ENCODE assay signal across 16 cellular contexts in genomic region chrX:38189431-38190128, GRCh38. TPM values are rescaled to one million over a fixed set of nuclear protein-coding genes. Genes with fewer than 3 reads are reported as not detected.
A peak's percentile ranks its signal among the peaks of the same experiment; 100 is the strongest.
DNase-seq lines count a peak whose midpoint lies in the region; ATAC-seq and TF ChIP-seq lines count a peak whose summit lies in the region.
"Had no signal": no experiment of that assay in that cellular context is flagged by ENCODE, and none has a peak within 500 bp of the region (broad histone marks: within the 10 kb centered on the region; RNA-seq: fewer than 3 reads in every experiment).

No MANE protein-coding gene starts in this region.

- no peak for TF ChIP-seq CTCF in chondrocyte (IDR thresholded peaks at IDR 0.05)

- peak; percentile 51 for ATAC-seq in GM18868 (IDR thresholded peaks at IDR 0.05; ENCODE audit: unreplicated experiment)
- no peak for ATAC-seq in HG03378 (IDR thresholded peaks at IDR 0.05; ENCODE audit: unreplicated experiment)
- ATAC-seq in sciatic nerve = no peak
- no peak for ATAC-seq in HG02938 (IDR thresholded peaks at IDR 0.05; ENCODE audit: unreplicated experiment)
- ATAC-seq: A549; CD8-positive, alpha-beta T cell; K562 had no signal

- peaks cover 2% of the 10 kb centered on the region for H3K36me3 Mint-ChIP-seq in chondrocyte (ENCODE audit: low read depth)
- H3K36me3 Mint-ChIP-seq: CD14-positive monocyte; CD8-positive, alpha-beta T cell had no signal

- H3K9me3 Mint-ChIP-seq in chondrocyte (ENCODE audit: low read depth) = peaks cover 6% of the 10 kb centered on the region
- H3K9me3 Mint-ChIP-seq: CD14-positive monocyte; CD8-positive, alpha-beta T cell; HFFc6 had no signal

- no peaks in the 10 kb centered on the region for H3K27me3 Mint-ChIP-seq in chondrocyte (ENCODE audit: low read depth)

- intact Hi-C loops in sciatic nerve (cut with DNase I) = no loop called here

- no peak overlapping the region for H3K27ac Mint-ChIP-seq in chondrocyte (ENCODE audit: unreplicated experiment)
- H3K27ac Mint-ChIP-seq: CD14-positive monocyte; CD8-positive, alpha-beta T cell; HFFc6 had no signal

- peak; percentile 64 for DNase-seq in NCI-H69 (lab: John Stamatoyannopoulos, UW)
- no peak for DNase-seq in chondrocyte (ENCODE audit: low spot score)
- DNase-seq in sciatic nerve (ENCODE audit: low spot score) = no peak
- DNase-seq: CD8-positive, alpha-beta T cell; COR-L47; DMS153; DMS79 treated with DMSO at 0.1 percent for 48 hours; EL; HCEC 1CT; HFFc6 had no signal

- peak overlapping the region; percentile 3 for H3K4me3 Mint-ChIP-seq in chondrocyte (ENCODE audit: unreplicated experiment)
- H3K4me3 Mint-ChIP-seq: CD14-positive monocyte; CD8-positive, alpha-beta T cell; HFFc6 had no signal

- peaks cover 10% of the 10 kb centered on the region for H3K4me1 Mint-ChIP-seq in chondrocyte (ENCODE audit: low read depth)
- H3K4me1 Mint-ChIP-seq: CD14-positive monocyte had no signal

RNA-seq across cellular contexts. Expression of gene SRPX, which starts 31.1 kb away (rescaled TPM):
- total RNA-seq in chondrocyte = 33.5 to 35.8 TPM (median 34.2 TPM) in 3 replicates
- total RNA-seq in sciatic nerve = 33.4 TPM
- total RNA-seq: CD8-positive, alpha-beta T cell had no signal
